ENCODE assay signal across 8 cellular contexts in genomic region chrX:75273483-75273882, GRCh38. TPM values are rescaled to one million over a fixed set of nuclear protein-coding genes. Genes with fewer than 3 reads are reported as not detected.
DNase-seq lines count a peak whose midpoint lies in the region; ATAC-seq and TF ChIP-seq lines count a peak whose summit lies in the region.

No MANE protein-coding gene starts in this region.

- in situ Hi-C loops in astrocyte of the cerebellum (cut with HindIII; ENCODE audit: low sequenced_read_pairs) = no loop called here

- H2AFZ ChIP-seq in ACC112 (ENCODE audit: low read length, unreplicated experiment) = peak overlapping the region; percentile 96

- H3K36me3 ChIP-seq in ACC112 (ENCODE audit: insufficient read depth, low read length) (no peaks in the 10 kb centered on the region), testis (ENCODE audit: low read depth, missing control alignments) (no peaks in the 10 kb centered on the region)

- ATAC-seq in GM19023 (IDR thresholded peaks at IDR 0.05; ENCODE audit: unreplicated experiment) = peak; percentile 1
- peak; percentile 32 for ATAC-seq in left colon

- DNase-seq in HL-60 (ENCODE audit: low read depth in 1 of 2, low spot score in 1 of 2) (no peak), astrocyte of the cerebellum (ENCODE audit: low read depth) (no peak), left colon (peak in 1 of 2 donors; percentile 9), testis (peak; percentile 15), NCI-H1436 treated with DMSO at 0.1 percent for 48 hours (lab: John Stamatoyannopoulos, UW) (no peak), NCI-H2081 (lab: John Stamatoyannopoulos, UW) (no peak)

- H3K4me1 ChIP-seq in ACC112 (ENCODE audit: control insufficient read depth, insufficient read depth, low read length, unreplicated experiment) = peaks cover 5% of the 10 kb centered on the region
- no peaks in the 10 kb centered on the region for H3K4me1 ChIP-seq in testis

- no peak for TF ChIP-seq CTCF in HL-60 (IDR thresholded peaks at IDR 0.05; ENCODE audit: insufficient read depth, low read length)
- TF ChIP-seq CTCF in astrocyte of the cerebellum (IDR thresholded peaks at IDR 0.05; ENCODE audit: low read depth, low read length, missing control alignments) = no peak
- no peak for TF ChIP-seq CTCF in testis (IDR thresholded peaks at IDR 0.05)

- peak overlapping the region; percentile 94 for H3K4me3 ChIP-seq in ACC112 (ENCODE audit: low read depth, low read length)
- H3K4me3 ChIP-seq in HL-60 (replicated peaks; ENCODE audit: insufficient read depth, low read length) = peak overlapping the region; percentile 72
- peak overlapping the region; percentile 75 for H3K4me3 ChIP-seq in astrocyte of the cerebellum (ENCODE audit: low read depth, low read length)
- peak overlapping the region; percentile 66 to 79 for H3K4me3 ChIP-seq in testis

- H3K27me3 ChIP-seq in ACC112 (ENCODE audit: insufficient read depth, low read length) = no peaks in the 10 kb centered on the region
- H3K27me3 ChIP-seq in HL-60 (ENCODE audit: insufficient read depth, poor library complexity, severe bottlenecking) = no peaks in the 10 kb centered on the region
- no peaks in the 10 kb centered on the region for H3K27me3 ChIP-seq in testis

- 0% methylated on average over 5 to 7 of the region's 7 CpGs for WGBS in testis, 2 donors

- intact Hi-C loops in left colon (cut with DNase I, micrococcal nuclease) = no loop called here
- intact Hi-C loops in testis (cut with DNase I; ENCODE audit: low total_unique reads) = no loop called here

- no peaks in the 10 kb centered on the region for H3K9me3 ChIP-seq in testis

- H3K79me2 ChIP-seq in ACC112 (ENCODE audit: control insufficient read depth, insufficient read depth, low read length, unreplicated experiment) = peaks cover 28% of the 10 kb centered on the region

- H3K27ac ChIP-seq in ACC112 (ENCODE audit: low read depth, low read length) (peak overlapping the region; percentile 86), HL-60 (replicated peaks) (peak overlapping the region; percentile 84), testis (peak overlapping the region; percentile 86 to 88)

- TF ChIP-seq POLR2A in testis (IDR thresholded peaks at IDR 0.05) = no peak

RNA-seq across cellular contexts. Expression of gene UPRT, which starts 0.4 kb away (rescaled TPM):
- total RNA-seq in left colon = 10 to 100 TPM; 13.9 to 14.6 TPM
- 1 to 10 TPM; 6.9 to 8.0 TPM for total RNA-seq in testis
- polyA plus RNA-seq in testis (ENCODE audit: insufficient read depth, low read depth, low replicate concordance) = 6.1 TPM
